8 cellular contexts compared by ENCODE assay signal in genomic region chr5:142587354-142587965, GRCh38.
DNase-seq lines count a peak whose midpoint lies in the region; ATAC-seq and TF ChIP-seq lines count a peak whose summit lies in the region.

No MANE protein-coding gene starts in this region.

- POLR2A ChIA-PET in AG04450 (lab: Yijun Ruan, JAX), result no interaction called here

- intact Hi-C loops in dorsolateral prefrontal cortex (cut with DNase I), result no loop called here

- CTCF ChIA-PET in AG04450 (lab: Charles Lee), result interaction anchor here (0.6 to 2.0 kb wide), 17 partner anchors 9 to 534 kb away, joined by 3 to 11 read pairs (median 3); no protein-coding TSS in a partner anchor

- no peaks in the 10 kb centered on the region for H3K27me3 ChIP-seq in AG04450 (ENCODE audit: control insufficient read depth, insufficient read depth, low read length)
- H3K27me3 ChIP-seq in dorsolateral prefrontal cortex, result no peaks in the 10 kb centered on the region

- TF ChIP-seq CTCF in AG04450 (IDR thresholded peaks at IDR 0.05; ENCODE audit: low read depth, low read length) (peak; percentile 68), dorsolateral prefrontal cortex (IDR thresholded peaks at IDR 0.05 in 54 of 56, conservative IDR thresholded peaks at IDR 0.05 in 2 of 56; ENCODE audit: low read depth in 1 of 56, partially characterized antibody in 56 of 56) (peak in 51 of 56 donors; percentile 11 to 69 (median 41))

- ATAC-seq in HG03432 (IDR thresholded peaks at IDR 0.05; ENCODE audit: unreplicated experiment), result no peak
- ATAC-seq in HG03175 (IDR thresholded peaks at IDR 0.05; ENCODE audit: unreplicated experiment), result no peak

- peak; percentile 20 for DNase-seq in AG04450 (ENCODE audit: low read depth, low spot score)
- DNase-seq in EL, result peak; percentile 56
- peak; percentile 18 for DNase-seq in NOMO-1 treated with dmso at 0.1 percent for 144 hours (lab: John Stamatoyannopoulos, UW; ENCODE audit: unreplicated experiment)
- DNase-seq in dorsolateral prefrontal cortex, result no peak
- DNase-seq in renal cortical epithelial cell (ENCODE audit: low read depth), result peak; percentile 42
- DNase-seq in NK-92 (lab: John Stamatoyannopoulos, UW; ENCODE audit: unreplicated experiment), result no peak

- no peaks in the 10 kb centered on the region for H3K9me3 ChIP-seq in AG04450 (ENCODE audit: control insufficient read depth, insufficient read depth, low read length)

- H3K4me3 ChIP-seq in AG04450 (ENCODE audit: low read depth, low read length), result no peak overlapping the region
- no peak overlapping the region for H3K4me3 ChIP-seq in dorsolateral prefrontal cortex

- H3K27ac ChIP-seq in AG04450 (ENCODE audit: low read depth, low read length) (no peak overlapping the region), dorsolateral prefrontal cortex (no peak overlapping the region)

Comparison
In these comparisons a context has a peak if more than half of its experiments do, and no peak if none do; other contexts are left out.
1. DNase-seq: peak in AG04450 (single experiment), EL (single experiment), NOMO-1 treated with dmso at 0.1 percent for 144 hours (single experiment) and renal cortical epithelial cell (single experiment); none in dorsolateral prefrontal cortex (0 of 10) and NK-92 (single experiment).